9 cellular contexts compared by ENCODE assay signal in the genomic region with DNA sequence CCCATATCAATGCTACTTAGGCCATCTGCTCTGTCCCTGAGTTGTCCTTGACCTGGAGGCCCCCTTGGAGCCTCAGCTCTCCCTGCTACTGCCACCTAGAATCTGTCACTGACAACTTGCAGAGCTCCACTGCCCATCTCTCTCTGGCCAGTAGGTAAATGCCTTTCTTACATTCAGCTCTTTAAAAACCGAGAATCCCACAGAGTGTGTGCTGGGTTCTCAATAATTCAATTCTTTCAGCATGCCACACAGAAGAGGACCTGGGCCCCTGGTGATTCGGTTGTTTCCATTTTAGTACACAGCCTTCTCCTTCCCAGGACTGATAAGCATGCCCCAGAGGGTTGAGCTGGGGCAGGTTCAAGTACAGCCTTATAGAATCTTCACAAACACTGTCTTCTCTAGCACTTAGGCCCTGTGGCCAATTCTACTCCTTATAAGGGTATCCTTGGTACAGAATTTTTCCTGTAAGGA. TPM values are rescaled to one million over a fixed set of nuclear protein-coding genes. Genes with fewer than 3 reads are reported as not detected.
DNase-seq lines count a peak whose midpoint lies in the region; ATAC-seq and TF ChIP-seq lines count a peak whose summit lies in the region.
"Had no signal": no experiment of that assay in that cellular context is flagged by ENCODE, and none has a peak within 500 bp of the region (broad histone marks: within the 10 kb centered on the region; RNA-seq: fewer than 3 reads in every experiment).

No MANE protein-coding gene starts in this region.

- no TSS peak for BruUV-seq in HCT116 (replicated peaks; lab: Mats Ljungman, UMichigan)

- peak overlapping the region; percentile 10 for H2AFZ ChIP-seq in HCT116 (ENCODE audit: low read depth, low read length, poor library complexity, severe bottlenecking)

- H3K9ac ChIP-seq in HCT116 (ENCODE audit: low read length) (peak overlapping the region; percentile 69), muscle layer of colon (ENCODE audit: low read length) (no peak overlapping the region)

- no peaks in the 10 kb centered on the region for H3K27me3 Mint-ChIP-seq in brain

- no peak overlapping the region for H3K4me3 Mint-ChIP-seq in brain

- H3K4me1 ChIP-seq in HCT116 (ENCODE audit: control insufficient read depth in 1 of 2, insufficient read depth in 2 of 2, low read length in 2 of 2): peaks cover 34 to 56% of the 10 kb centered on the region in 2 experiments
- H3K4me1 ChIP-seq in muscle layer of colon (ENCODE audit: insufficient read depth, low read length): peaks cover 18% of the 10 kb centered on the region

- H3K36me3 Mint-ChIP-seq in brain: no peaks in the 10 kb centered on the region

- H4K20me1 ChIP-seq in HCT116 (ENCODE audit: insufficient read depth): no peaks in the 10 kb centered on the region

- no peak for TF ChIP-seq POLR2A in HCT116 (IDR thresholded peaks at IDR 0.05; ENCODE audit: borderline replicate concordance, extremely low read depth, insufficient read depth, insufficient read length)

- TF ChIP-seq CTCF in 22Rv1 (IDR thresholded peaks at IDR 0.05): no peak
- no peak for TF ChIP-seq CTCF in HCT116 (IDR thresholded peaks at IDR 0.05 in 2 of 3, conservative IDR thresholded peaks at IDR 0.05 in 1 of 3; ENCODE audit: borderline replicate concordance in 1 of 3, insufficient read depth in 1 of 3, low read depth in 2 of 3, low read length in 2 of 3)
- TF ChIP-seq CTCF in brain (conservative IDR thresholded peaks at IDR 0.05): no peak

- intact Hi-C loops in HCT116 (cut with micrococcal nuclease): no loop called here

- RAD21 ChIA-PET in HCT116 (lab: Charles Lee; ENCODE audit: low non-redundant PET in 1 of 2, low total read pairs in 2 of 2, uncharacterized antibody in 2 of 2, unreplicated experiment in 2 of 2): no interaction called here

- peak overlapping the region in 1 of 2 experiments; percentile 42; a peak in 1 of 4 replicates for H3K4me3 ChIP-seq in HCT116 (replicated peaks in 1 of 2; ENCODE audit: low read depth in 1 of 2, low read length in 2 of 2)
- no peak overlapping the region for H3K4me3 ChIP-seq in muscle layer of colon (ENCODE audit: low read depth in 1 of 2, low read length in 2 of 2)

- peak overlapping the region; percentile 70 for H3K4me2 ChIP-seq in HCT116 (ENCODE audit: low read length)

- H3K27me3 ChIP-seq in HCT116 (ENCODE audit: insufficient read depth, low read length) (no peaks in the 10 kb centered on the region), muscle layer of colon (ENCODE audit: control insufficient read depth in 1 of 2, insufficient read depth in 2 of 2, low read length in 2 of 2) (no peaks in the 10 kb centered on the region)

- no peaks in the 10 kb centered on the region for H3K79me2 ChIP-seq in HCT116 (ENCODE audit: insufficient read depth, low read length)

- H3K27ac ChIP-seq in 22Rv1 (peak overlapping the region; percentile 99), HCT116 (ENCODE audit: low read depth, low read length) (peak overlapping the region; percentile 99), muscle layer of colon (ENCODE audit: low read depth, low read length) (peak overlapping the region; percentile 99)

- ATAC-seq in HCT116 (peak; percentile 11; the same call in 1 of the 2 replicates), GM19328 (IDR thresholded peaks at IDR 0.05; ENCODE audit: unreplicated experiment) (no peak), GM21576 (IDR thresholded peaks at IDR 0.05; ENCODE audit: unreplicated experiment) (no peak), HG03460 (IDR thresholded peaks at IDR 0.05; ENCODE audit: unreplicated experiment) (no peak)

- peaks cover 0 to 3% (median 0%) of the 10 kb centered on the region in 5 experiments for H3K9me3 Mint-ChIP-seq in brain

- H3K9me2 ChIP-seq in HCT116 (ENCODE audit: insufficient read depth): no peaks in the 10 kb centered on the region

- TF ChIP-seq RAD21 in HCT116 (IDR thresholded peaks at IDR 0.05; ENCODE audit: low read depth): 0 out of 2 replicates have a peak, but pooled peaks have one; percentile 15

- H3K27ac Mint-ChIP-seq in brain: peak overlapping the region in 4 of 5 experiments; percentile 55 to 92 (median 77)

- DNase-seq in HCT116 (ENCODE audit: low read depth, low spot score): no peak
- DNase-seq in GF-D8 (lab: John Stamatoyannopoulos, UW): no peak
- DNase-seq: T-helper 9 cell had no signal

- POLR2A ChIA-PET in HCT116 (lab: Charles Lee): interaction anchor here (0.9 to 3.3 kb wide), 4 partner anchors 9 to 99 kb away, joined by 3 to 12 read pairs (median 6); partner anchors contain the start of gene ZNF143

- no peaks in the 10 kb centered on the region for H3K36me3 ChIP-seq in HCT116 (ENCODE audit: control insufficient read depth in 1 of 2, insufficient read depth in 2 of 2, low read length in 2 of 2)
- no peaks in the 10 kb centered on the region for H3K36me3 ChIP-seq in muscle layer of colon (ENCODE audit: insufficient read depth, low read length)

- CTCF ChIA-PET in HCT116 (lab: Charles Lee): no interaction called here

- H3K4me1 Mint-ChIP-seq in brain: peaks cover 27% of the 10 kb centered on the region

- H3K9me3 ChIP-seq in HCT116 (ENCODE audit: control insufficient read depth in 1 of 2, insufficient read depth in 1 of 2, low read depth in 1 of 2, low read length in 2 of 2) (no peaks in the 10 kb centered on the region), muscle layer of colon (ENCODE audit: low read length) (no peaks in the 10 kb centered on the region)

TF ChIP-seq in HCT116, 20 proteins besides CTCF, POLR2A, EP300 and RAD21:
- TF ChIP-seq SRF (IDR thresholded peaks at IDR 0.05; ENCODE audit: low read depth) (0 out of 2 replicates have a peak, but pooled peaks have one; percentile 25), ZFX (IDR thresholded peaks at IDR 0.05) (peak; percentile 15; the same call in 1 of the 2 replicates), ZNF274 (IDR thresholded peaks at IDR 0.05; ENCODE audit: low read depth, low read length) (no peak)

RNA-seq across cellular contexts. Expression of gene IPO7, which starts 22.0 kb away (rescaled TPM):
- total RNA-seq in HCT116 (2021; ENCODE audit: unreplicated experiment): 186 TPM
- polyA plus RNA-seq in HCT116 (2012): 44.5 and 54.6 TPM in 2 replicates
- 28.0 TPM for polyA plus RNA-seq in brain (ENCODE audit: insufficient read depth, low read depth, low replicate concordance)

RNA-seq across cellular contexts. Expression of gene TMEM41B, which starts 48.0 kb away (rescaled TPM):
- 67.2 TPM for total RNA-seq in HCT116 (2021; ENCODE audit: unreplicated experiment)
- polyA plus RNA-seq in HCT116 (2012): 27.0 and 29.1 TPM in 2 replicates
- 6.1 TPM for polyA plus RNA-seq in brain (ENCODE audit: insufficient read depth, low read depth, low replicate concordance)
